Comparison of ENCODE assay signal across 25 cellular contexts in the genomic region with DNA sequence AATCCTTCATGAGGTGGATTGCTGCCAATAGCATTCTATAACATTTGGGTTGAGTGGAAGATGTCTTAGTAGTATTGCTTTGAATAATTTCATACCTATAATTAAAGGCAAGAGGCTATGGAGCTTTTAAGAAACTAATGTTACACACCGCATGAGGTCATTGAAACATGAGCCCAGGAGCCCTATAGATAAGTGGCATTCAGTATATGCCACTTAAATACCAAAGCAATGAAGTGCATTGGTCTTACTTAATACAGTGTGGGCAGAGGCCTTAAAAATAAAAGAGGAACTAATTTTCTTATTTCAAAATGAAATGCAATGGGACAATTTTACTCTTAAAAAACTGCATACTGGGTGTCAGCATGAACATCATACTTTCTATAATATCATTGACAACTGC. TPM values are rescaled to one million over a fixed set of nuclear protein-coding genes. Genes with fewer than 3 reads are reported as not detected.
DNase-seq lines count a peak whose midpoint lies in the region; ATAC-seq and TF ChIP-seq lines count a peak whose summit lies in the region.
"Had no signal": no experiment of that assay in that cellular context is flagged by ENCODE, and none has a peak within 500 bp of the region (broad histone marks: within the 10 kb centered on the region; RNA-seq: fewer than 3 reads in every experiment).

No MANE protein-coding gene starts in this region.

- no peak for ATAC-seq in GM18517 (IDR thresholded peaks at IDR 0.05; ENCODE audit: unreplicated experiment)
- ATAC-seq: A549; activated T-helper 17 cell treated with anti-CD3 and anti-CD28 coated beads, Interleukin-2, amount 50 U/mL, for 72 hours; mucosa of descending colon; Panc1 had no signal

- TF ChIP-seq CTCF in epithelial cell of esophagus (IDR thresholded peaks at IDR 0.05; ENCODE audit: insufficient read depth, low read depth, low read length, missing control alignments) = no peak

- peak; percentile 27 for DNase-seq in NCI-H1105 treated with DMSO at 0.1 percent for 48 hours (lab: John Stamatoyannopoulos, UW)
- DNase-seq in NCI-H1105 (lab: John Stamatoyannopoulos, UW) = no peak
- peak; percentile 20 for DNase-seq in NCI-H128 (lab: John Stamatoyannopoulos, UW; ENCODE audit: unreplicated experiment)
- DNase-seq in NCI-H524 treated with DMSO at 0.1 percent for 48 hours (lab: John Stamatoyannopoulos, UW) = peak; percentile 93
- DNase-seq in epithelial cell of esophagus (ENCODE audit: low read depth) = peak; percentile 53
- no peak for DNase-seq in activated CD8-positive, alpha-beta memory T cell treated with anti-CD3 and anti-CD28 coated beads, Interleukin-2, amount 50 U/mL, for 4 hours
- DNase-seq in posterior vena cava (ENCODE audit: low spot score) = no peak
- DNase-seq: activated CD4-positive, alpha-beta T cell treated with anti-CD3 and anti-CD28 coated beads, Interleukin-2, amount 50 U/mL, for 1 hour; BE2C; Caco-2; GOT3; mucosa of descending colon; NCI-H1694; NCI-H526 treated with DMSO at 0.1 percent for 48 hours; SJCRH30; T-helper 2 cell; trophoblast cell had no signal

- intact Hi-C loops in posterior vena cava (cut with DNase I) = no loop called here

- no peak overlapping the region for H3K4me3 ChIP-seq in epithelial cell of esophagus (ENCODE audit: low read length)
- H3K4me3 ChIP-seq: A549, hepatocyte, mucosa of descending colon, neural progenitor cell, prostate gland, SJCRH30 had no signal

RNA-seq across cellular contexts. Expression of gene SPATA18, which starts 47.5 kb away (rescaled TPM):
- total RNA-seq in posterior vena cava = 1 to 10 TPM; 5.3 to 5.8 TPM
- total RNA-seq: Caco-2, LHCN-M2, SJCRH30 had no signal

Comparison
In these comparisons a context has a peak if more than half of its experiments do, and no peak if none do; other contexts are left out.
1. DNase-seq: peak in NCI-H1105 treated with DMSO at 0.1 percent for 48 hours (single experiment), NCI-H128 (single experiment), NCI-H524 treated with DMSO at 0.1 percent for 48 hours (single experiment) and epithelial cell of esophagus (single experiment); none in NCI-H1105 (single experiment), activated CD8-positive, alpha-beta memory T cell treated with anti-CD3 and anti-CD28 coated beads, Interleukin-2, amount 50 U/mL, for 4 hours (single experiment) and posterior vena cava (single experiment).